Comparison of ENCODE assay signal across 18 cellular contexts in genomic region chr3:14337828-14338227, GRCh38.
DNase-seq lines count a peak whose midpoint lies in the region; ATAC-seq, FAIRE-seq and TF ChIP-seq lines count a peak whose summit lies in the region.
"Had no signal": no experiment of that assay in that cellular context is flagged by ENCODE, and none has a peak within 500 bp of the region (broad histone marks: within the 10 kb centered on the region; RNA-seq: fewer than 3 reads in every experiment).

No MANE protein-coding gene starts in this region.

- H2AFZ ChIP-seq in K562 (ENCODE audit: low read depth, low read length) (peak overlapping the region; percentile 73), keratinocyte (ENCODE audit: control insufficient read depth, low read length) (no peak overlapping the region)

- FAIRE-seq in K562 (lab: Jason Lieb, UNC) (peak; percentile 15), keratinocyte (lab: Jason Lieb, UNC) (no peak)
- FAIRE-seq: G401.6, GM12892, H54 had no signal

- in situ Hi-C loops in K562 (cut with MboI): no loop called here

- TF ChIP-seq RAD21 in K562 (CRISPR knock-in tag; conservative IDR thresholded peaks at IDR 0.05 in 1 of 2, IDR thresholded peaks at IDR 0.05 in 1 of 2): no peak

- no peaks in the 10 kb centered on the region for H3K9me1 ChIP-seq in K562 (ENCODE audit: control insufficient read depth, insufficient read depth, low read length)
- H3K9me1 ChIP-seq in keratinocyte (ENCODE audit: control insufficient read depth, extremely low read depth, insufficient read depth, low read length): no peaks in the 10 kb centered on the region

- POLR2A ChIA-PET in K562 (lab: Yijun Ruan, JAX) (interaction anchor here (0.5 to 1.2 kb wide), 4 partner anchors 12 to 159 kb away, joined by 3 to 4 read pairs (median 3); partner anchors contain the start of genes LSM3 and XPC), WTC11 (lab: Charles Lee) (no interaction called here)

- H3K27ac ChIP-seq in K562 (ENCODE audit: extremely low read depth, low read depth, low read length) (no peak overlapping the region), keratinocyte (ENCODE audit: control insufficient read depth, insufficient read depth, low read length) (no peak overlapping the region), spleen (no peak overlapping the region)
- H3K27ac ChIP-seq: BLaER1 had no signal

- TF ChIP-seq EP300 in K562 (IDR thresholded peaks at IDR 0.05; ENCODE audit: low read length): no peak

- BruUV-seq in K562 (replicated peaks; lab: Mats Ljungman, UMichigan): no TSS peak

- H3K4me1 ChIP-seq in K562 (replicated peaks in 1 of 2; ENCODE audit: control insufficient read depth in 2 of 2, insufficient read depth in 2 of 2, low read length in 2 of 2) (peaks cover 7 to 12% of the 10 kb centered on the region in 2 experiments; a peak in 3 of 5 replicates), keratinocyte (ENCODE audit: control insufficient read depth, extremely low read depth, insufficient read depth, low read length) (peaks cover 9% of the 10 kb centered on the region), spleen (peaks cover 0 to 8% (median 3%) of the 10 kb centered on the region in 6 donors)
- H3K4me1 ChIP-seq: HAP-1 had no signal

- TF ChIP-seq CTCF in K562 (IDR thresholded peaks at IDR 0.05 in 2 of 3, conservative IDR thresholded peaks at IDR 0.05 in 1 of 3; ENCODE audit: insufficient read depth in 2 of 3, low read depth in 1 of 3, low read length in 3 of 3) (no peak), keratinocyte (optimal IDR thresholded peaks at IDR 0.05 in 1 of 3, IDR thresholded peaks at IDR 0.05 in 1 of 3, conservative IDR thresholded peaks at IDR 0.05 in 1 of 3; ENCODE audit: extremely low read depth in 1 of 3, insufficient read depth in 2 of 3, low read length in 3 of 3) (no peak), spleen (IDR thresholded peaks at IDR 0.05 in 8 of 11, conservative IDR thresholded peaks at IDR 0.05 in 3 of 11) (no peak), WTC11 (IDR thresholded peaks at IDR 0.05) (no peak)

- H3K27me3 ChIP-seq in K562 (ENCODE audit: control insufficient read depth in 2 of 2, insufficient read depth in 2 of 2, low read length in 2 of 2) (no peaks in the 10 kb centered on the region), keratinocyte (ENCODE audit: control insufficient read depth, extremely low read depth, insufficient read depth, low read length) (peaks cover 6% of the 10 kb centered on the region), spleen (replicated peaks in 1 of 7) (no peaks in the 10 kb centered on the region)
- H3K27me3 ChIP-seq: BLaER1 had no signal

- dilution Hi-C loops in keratinocyte (cut with MboI; ENCODE audit: extremely low pct_ligation_motif_present, low sequenced_read_pairs): no loop called here

- TF ChIP-seq POLR2A in K562 (conservative IDR thresholded peaks at IDR 0.05): no peak
- TF ChIP-seq POLR2A in spleen (IDR thresholded peaks at IDR 0.05): no peak

- H3K4me1 Mint-ChIP-seq in WTC11: peaks cover 10% of the 10 kb centered on the region
- H3K4me1 Mint-ChIP-seq: B cell had no signal

- 31% methylated on average over 6 of the region's 6 CpGs for WGBS in K562 (ENCODE audit: insufficient coverage, low coverage, missing lambda C conversion rate)
- 69 to 78% (median 72%) methylated on average over 6 of the region's 6 CpGs for WGBS in spleen, 5 donors

- CTCF ChIA-PET in K562 (lab: Yijun Ruan, JAX; ENCODE audit: low intra/inter-chr PET ratio): no interaction called here
- CTCF ChIA-PET in WTC11 (lab: Charles Lee): interaction anchor here (1.3 kb wide), 1 partner anchor 18 kb away, joined by 3 read pairs; no protein-coding TSS in a partner anchor

- H3K9ac ChIP-seq in K562 (ENCODE audit: insufficient read depth in 1 of 2, low read depth in 2 of 2, low read length in 2 of 2) (no peak overlapping the region; a peak in 1 of 4 replicates), keratinocyte (ENCODE audit: control insufficient read depth, extremely low read depth, insufficient read depth, low read length) (no peak overlapping the region)
- H3K9ac ChIP-seq: BLaER1 had no signal

- H3K79me2 ChIP-seq in K562 (ENCODE audit: control insufficient read depth, insufficient read depth, low read length) (no peaks in the 10 kb centered on the region), keratinocyte (ENCODE audit: control insufficient read depth, insufficient read depth, low read length) (no peaks in the 10 kb centered on the region)

- H3K4me3 ChIP-seq in K562: no peak overlapping the region
- no peak overlapping the region for H3K4me3 ChIP-seq in keratinocyte (ENCODE audit: control insufficient read depth in 2 of 3, extremely low read depth in 1 of 3, insufficient read depth in 2 of 3, low read depth in 1 of 3, low read length in 3 of 3)
- no peak overlapping the region for H3K4me3 ChIP-seq in spleen
- H3K4me3 ChIP-seq: BLaER1, HAP-1 had no signal

- no peak overlapping the region for H3K27ac Mint-ChIP-seq in WTC11
- H3K27ac Mint-ChIP-seq: B cell; CD8-positive, alpha-beta T cell had no signal

- H3K9me3 ChIP-seq in K562 (replicated peaks; ENCODE audit: control insufficient read depth, insufficient read depth, low read depth, low read length) (no peaks in the 10 kb centered on the region), keratinocyte (ENCODE audit: control insufficient read depth, low read depth, low read length) (no peaks in the 10 kb centered on the region), spleen (no peaks in the 10 kb centered on the region)
- H3K9me3 ChIP-seq: BLaER1, Caco-2, HAP-1 had no signal

- H3K4me2 ChIP-seq in K562 (ENCODE audit: insufficient read depth, low read length) (no peak overlapping the region; the same call in 1 of the 2 replicates), keratinocyte (ENCODE audit: control insufficient read depth, extremely low read depth, insufficient read depth, low read depth, low read length) (peak overlapping the region; percentile 58)
- H3K4me2 ChIP-seq: BLaER1 had no signal

- H4K20me1 ChIP-seq in K562 (replicated peaks; ENCODE audit: control insufficient read depth, insufficient read depth, low read length) (no peaks in the 10 kb centered on the region), keratinocyte (ENCODE audit: control insufficient read depth, extremely low read depth, insufficient read depth, low read length) (no peaks in the 10 kb centered on the region)
- H4K20me1 ChIP-seq: BLaER1 had no signal

- H3K9me3 Mint-ChIP-seq in WTC11: peaks cover 5% of the 10 kb centered on the region; the same call in 1 of the 2 replicates
- H3K9me3 Mint-ChIP-seq: CD4-positive, CD25-positive, alpha-beta regulatory T cell; CD8-positive, alpha-beta T cell had no signal

- H3K27me3 Mint-ChIP-seq in WTC11 (ENCODE audit: low read depth): peaks cover 7% of the 10 kb centered on the region
- H3K27me3 Mint-ChIP-seq: B cell had no signal

- intact Hi-C loops in K562 (cut with micrococcal nuclease) (no loop called here), spleen (cut with DNase I; ENCODE audit: low total_unique reads) (no loop called here)

- H3K36me3 ChIP-seq in K562 (ENCODE audit: control insufficient read depth, insufficient read depth, low read length) (no peaks in the 10 kb centered on the region), keratinocyte (ENCODE audit: control insufficient read depth in 2 of 2, extremely low read depth in 1 of 2, insufficient read depth in 2 of 2, low read length in 2 of 2) (no peaks in the 10 kb centered on the region), spleen (no peaks in the 10 kb centered on the region)
- H3K36me3 ChIP-seq: BLaER1, HAP-1 had no signal

- no peaks in the 10 kb centered on the region for H3K36me3 Mint-ChIP-seq in WTC11
- H3K36me3 Mint-ChIP-seq: CD4-positive, CD25-positive, alpha-beta regulatory T cell; CD8-positive, alpha-beta T cell had no signal

- DNase-seq in K562 (ENCODE audit: extremely low read depth in 1 of 4, low spot score in 3 of 4): no peak
- no peak for DNase-seq in keratinocyte (ENCODE audit: low read depth, low spot score)
- DNase-seq in spleen: peak; percentile 11
- DNase-seq in OCI-M2 (lab: John Stamatoyannopoulos, UW; ENCODE audit: unreplicated experiment): no peak
- no peak for DNase-seq in WTC11 (ENCODE audit: low spot score)
- no peak for DNase-seq in HCEC 1CT
- DNase-seq: Caco-2; CD4-positive, CD25-positive, alpha-beta regulatory T cell; CD8-positive, alpha-beta T cell; DMS153; DND-41; GOT3 had no signal

- ATAC-seq in K562 (no peak), WTC11 (no peak)
- ATAC-seq: CD8-positive, alpha-beta T cell had no signal

- no peak overlapping the region for H3K4me3 Mint-ChIP-seq in WTC11
- H3K4me3 Mint-ChIP-seq: B cell; CD4-positive, CD25-positive, alpha-beta regulatory T cell; CD8-positive, alpha-beta T cell had no signal

TF ChIP-seq in K562, 482 proteins besides CTCF, POLR2A, EP300 and RAD21 (continues in another document):
- TF ChIP-seq RBM25 (IDR thresholded peaks at IDR 0.05; ENCODE audit: low read depth, low read length, severe bottlenecking) (peak; percentile 51), ZFP36 (IDR thresholded peaks at IDR 0.05; ENCODE audit: low read depth, low read length, partially characterized antibody) (peak; percentile 54), PHTF2 (CRISPR knock-in tag; IDR thresholded peaks at IDR 0.05) (no peak), PYGO2 (tag; IDR thresholded peaks at IDR 0.05) (no peak), NCOA6 (IDR thresholded peaks at IDR 0.05) (no peak), TOE1 (IDR thresholded peaks at IDR 0.05; ENCODE audit: borderline replicate concordance) (no peak), TOE1 (CRISPR knock-in tag; IDR thresholded peaks at IDR 0.05; ENCODE audit: borderline replicate concordance, low read depth) (no peak), TFAM (CRISPR knock-in tag; conservative IDR thresholded peaks at IDR 0.05) (no peak), CBFB (CRISPR knock-in tag; IDR thresholded peaks at IDR 0.05) (0 out of 2 replicates have a peak, but pooled peaks have one; percentile 5), OTX1 (CRISPR knock-in tag; IDR thresholded peaks at IDR 0.05) (no peak)

TF ChIP-seq in WTC11, 78 proteins besides CTCF, POLR2A, EP300 and RAD21 (continues in another document):
- no peak for TF ChIP-seq CREM (CRISPR knock-in tag; IDR thresholded peaks at IDR 0.05)

Comparison
In these comparisons a context has a peak if more than half of its experiments do, and no peak if none do; other contexts are left out.
1. Of the 49 proteins assayed by ChIP-seq in both K562 and WTC11: peak only in K562: CBFB; only in WTC11: none; in both: none; in neither: 48.